In genomic region chr1:154696001-154696400, GRCh38 we compare ENCODE assay signal across 16 cellular contexts.
DNase-seq lines count a peak whose midpoint lies in the region; ATAC-seq and TF ChIP-seq lines count a peak whose summit lies in the region.
"Had no signal": no experiment of that assay in that cellular context is flagged by ENCODE, and none has a peak within 500 bp of the region (broad histone marks: within the 10 kb centered on the region; RNA-seq: fewer than 3 reads in every experiment).

No MANE protein-coding gene starts in this region.

- no peaks in the 10 kb centered on the region for H4K20me1 ChIP-seq in IMR-90 (ENCODE audit: insufficient read depth, low read length)

- peak; percentile 27 for TF ChIP-seq RAD21 in IMR-90 (IDR thresholded peaks at IDR 0.05; ENCODE audit: low read length)

- H3K36me3 ChIP-seq in BJ (ENCODE audit: control insufficient read depth, insufficient read depth, low read length) (no peaks in the 10 kb centered on the region), IMR-90 (ENCODE audit: control insufficient read depth, insufficient read depth, low read length) (no peaks in the 10 kb centered on the region), mesendoderm (ENCODE audit: control insufficient read depth, insufficient read depth, low read length) (no peaks in the 10 kb centered on the region)
- H3K36me3 ChIP-seq: SJSA1 had no signal

- H3K18ac ChIP-seq in IMR-90 (ENCODE audit: low read depth, low read length) (no peak overlapping the region), mesendoderm (ENCODE audit: low read length) (no peak overlapping the region)

- H2AK5ac ChIP-seq in IMR-90 (ENCODE audit: low read depth, low read length) (no peak overlapping the region), mesendoderm (ENCODE audit: low read length) (no peak overlapping the region)

- H4K5ac ChIP-seq in IMR-90 (ENCODE audit: low read depth, low read length) (no peak overlapping the region), mesendoderm (ENCODE audit: low read length) (no peak overlapping the region)

- WGBS in IMR-90 (ENCODE audit: extremely low coverage in 2 of 2, insufficient read length in 1 of 2), 2 experiments = no CpG with 5 or more reads among the region's 2 CpGs
- WGBS in mesendoderm (ENCODE audit: extremely low coverage, insufficient coverage, low lambda C conversion rate) = no CpG with 5 or more reads among the region's 2 CpGs

- in situ Hi-C loops in IMR-90 (cut with MboI; ENCODE audit: low sequenced_read_pairs) = no loop called here
- in situ Hi-C loops in GM13977 (cut with MboI; ENCODE audit: low pct_unique_long_range_greater_than_20kb, low sequenced_read_pairs, unreplicated experiment) = no loop called here

- no peak overlapping the region for H3K4me2 ChIP-seq in IMR-90 (ENCODE audit: low read depth, low read length)
- no peak overlapping the region for H3K4me2 ChIP-seq in mesendoderm (ENCODE audit: low read length)

- intact Hi-C loops in IMR-90 (cut with micrococcal nuclease) = loop anchor here (10.0 kb wide), 2 partner anchors 69 to 179 kb away; partner anchors contain the start of gene KCNN3
- intact Hi-C loops in CD4-positive, alpha-beta T cell (cut with DNase I, micrococcal nuclease) = no loop called here

- no peaks in the 10 kb centered on the region for H3K36me3 Mint-ChIP-seq in brain
- no peaks in the 10 kb centered on the region for H3K36me3 Mint-ChIP-seq in CD4-positive, alpha-beta T cell (ENCODE audit: low read depth)
- H3K36me3 Mint-ChIP-seq: memory B cell had no signal

- H3K4ac ChIP-seq in IMR-90 (ENCODE audit: low read depth, low read length) (no peak overlapping the region), mesendoderm (ENCODE audit: low read depth, low read length) (no peak overlapping the region)

- POLR2A ChIA-PET in BJ (lab: Charles Lee) = no interaction called here
- POLR2A ChIA-PET in IMR-90 (lab: Charles Lee; ENCODE audit: unreplicated experiment) = no interaction called here
- POLR2A ChIA-PET in CD4-positive, alpha-beta T cell (lab: Charles Lee) = no interaction called here

- H3K4me3 Mint-ChIP-seq in brain = no peak overlapping the region
- H3K4me3 Mint-ChIP-seq in CD4-positive, alpha-beta T cell = no peak overlapping the region
- H3K4me3 Mint-ChIP-seq: memory B cell had no signal

- H3K27me3 ChIP-seq in BJ (ENCODE audit: control insufficient read depth, insufficient read depth, low read length) (peaks cover 4% of the 10 kb centered on the region), IMR-90 (ENCODE audit: control insufficient read depth, insufficient read depth, low read length) (peaks cover 33% of the 10 kb centered on the region), mesendoderm (ENCODE audit: insufficient read depth, low read length, poor library complexity) (no peaks in the 10 kb centered on the region)
- H3K27me3 ChIP-seq in CD4-positive, alpha-beta T cell (ENCODE audit: control insufficient read depth, insufficient read depth, low read length) = peaks cover 5% of the 10 kb centered on the region

- peaks cover 3% of the 10 kb centered on the region for H3K27me3 Mint-ChIP-seq in brain
- peaks cover 5% of the 10 kb centered on the region for H3K27me3 Mint-ChIP-seq in CD4-positive, alpha-beta T cell

- no peaks in the 10 kb centered on the region for H3K9me1 ChIP-seq in IMR-90 (ENCODE audit: insufficient read depth, low read length)

- no peaks in the 10 kb centered on the region for H3K79me1 ChIP-seq in IMR-90 (ENCODE audit: low read depth in 1 of 2, low read length in 2 of 2)
- no peaks in the 10 kb centered on the region for H3K79me1 ChIP-seq in mesendoderm (ENCODE audit: low read length)

- no peak overlapping the region for H2BK120ac ChIP-seq in IMR-90 (ENCODE audit: low read depth, low read length)
- no peak overlapping the region for H2BK120ac ChIP-seq in mesendoderm (ENCODE audit: low read depth, low read length)

- dilution Hi-C loops in IMR-90 (cut with HindIII; ENCODE audit: low sequenced_read_pairs, unreplicated experiment) = no loop called here

- BruUV-seq in IMR-90 (replicated peaks; lab: Mats Ljungman, UMichigan) = no TSS peak

- CTCF ChIA-PET in BJ (lab: Yijun Ruan, JAX) = interaction anchor here (1.4 kb wide), 1 partner anchor 10 kb away, joined by 4 read pairs; no protein-coding TSS in a partner anchor
- CTCF ChIA-PET in IMR-90 (lab: Yijun Ruan, JAX) = no interaction called here
- CTCF ChIA-PET in CD4-positive, alpha-beta T cell (lab: Charles Lee) = interaction anchor here (1.4 kb wide), 1 partner anchor 64 kb away, joined by 3 read pairs; no protein-coding TSS in a partner anchor

- H3K27ac Mint-ChIP-seq in brain = peak overlapping the region in 2 of 5 experiments; percentile 36 to 59
- H3K27ac Mint-ChIP-seq in CD4-positive, alpha-beta T cell = no peak overlapping the region
- H3K27ac Mint-ChIP-seq: memory B cell had no signal

- no peaks in the 10 kb centered on the region for H3K4me1 ChIP-seq in IMR-90 (ENCODE audit: control insufficient read depth, insufficient read depth, low read length)
- no peaks in the 10 kb centered on the region for H3K4me1 ChIP-seq in mesendoderm (ENCODE audit: control insufficient read depth, low read depth, low read length)
- H3K4me1 ChIP-seq: SJSA1 had no signal

- H3K4me3 ChIP-seq in BJ (ENCODE audit: low read depth, low read length) (no peak overlapping the region), IMR-90 (ENCODE audit: insufficient read depth, low read depth, low read length) (no peak overlapping the region), mesendoderm (ENCODE audit: low read length) (no peak overlapping the region)
- H3K4me3 ChIP-seq: coronary artery, SJSA1 had no signal

- no peak overlapping the region for H4K91ac ChIP-seq in IMR-90 (ENCODE audit: insufficient read depth, low read depth, low read length)

- H3K9me3 ChIP-seq in IMR-90 (ENCODE audit: control insufficient read depth, insufficient read depth, low read length) = no peaks in the 10 kb centered on the region
- no peaks in the 10 kb centered on the region for H3K9me3 ChIP-seq in CD4-positive, alpha-beta T cell (ENCODE audit: control insufficient read depth, low read length)
- H3K9me3 ChIP-seq: SJSA1 had no signal

- DNase-seq in BJ (ENCODE audit: low read depth) (no peak), IMR-90 (no peak), mesendoderm (peak; percentile 16), GM13977 (ENCODE audit: low spot score) (no peak)
- no peak for DNase-seq in CD4-positive, alpha-beta T cell
- no peak for DNase-seq in stimulated activated naive CD8-positive, alpha-beta T cell treated with anti-CD3 and anti-CD28 coated beads, Interleukin-15, Interleukin-2, amounts not matched to agents 100 U/mL and 50 U/mL, for 24 hours
- DNase-seq: activated CD4-positive, alpha-beta T cell treated with anti-CD3 and anti-CD28 coated beads for 4 hours; activated gamma-delta T cell treated with Interleukin-2 at 50 U/mL for 16 hours; DMS79 treated with DMSO at 0.1 percent for 48 hours; NCI-H774; stimulated activated CD4-positive, alpha-beta T cell treated with anti-CD3 and anti-CD28 coated beads, Interleukin-4, amount 100 ng/mL, for 4 hours had no signal

- H2BK20ac ChIP-seq in IMR-90 (ENCODE audit: low read depth, low read length) = no peak overlapping the region

- H2BK5ac ChIP-seq in IMR-90 (ENCODE audit: low read depth, low read length, poor library complexity, severe bottlenecking) (no peak overlapping the region), mesendoderm (ENCODE audit: low read length) (no peak overlapping the region)

- no peak overlapping the region for H3K23ac ChIP-seq in IMR-90 (ENCODE audit: low read depth, low read length)
- no peak overlapping the region for H3K23ac ChIP-seq in mesendoderm (ENCODE audit: low read length)

- H2BK15ac ChIP-seq in IMR-90 (ENCODE audit: low read depth, low read length) (no peak overlapping the region), mesendoderm (replicated peaks; ENCODE audit: low read depth) (no peak overlapping the region)

- H3K27ac ChIP-seq in IMR-90 (ENCODE audit: insufficient read depth, low read length) (no peak overlapping the region), mesendoderm (ENCODE audit: low read depth, low read length) (no peak overlapping the region)
- H3K27ac ChIP-seq in CD4-positive, alpha-beta T cell (ENCODE audit: low read depth, low read length) = no peak overlapping the region
- H3K27ac ChIP-seq: coronary artery, SJSA1 had no signal

- H4K8ac ChIP-seq in IMR-90 (ENCODE audit: low read depth in 2 of 2, low read length in 2 of 2) (no peak overlapping the region), mesendoderm (ENCODE audit: low read depth, low read length) (no peak overlapping the region)

- H3K9me3 Mint-ChIP-seq in brain = no peaks in the 10 kb centered on the region
- H3K9me3 Mint-ChIP-seq in CD4-positive, alpha-beta T cell = no peaks in the 10 kb centered on the region
- H3K9me3 Mint-ChIP-seq: memory B cell had no signal

- TF ChIP-seq CTCF in BJ (IDR thresholded peaks at IDR 0.05; ENCODE audit: insufficient read depth, low read depth, low read length) = peak; percentile 30; the same call in 1 of the 2 replicates
- peak; percentile 36 for TF ChIP-seq CTCF in IMR-90 (conservative IDR thresholded peaks at IDR 0.05; ENCODE audit: low read depth, low read length)
- TF ChIP-seq CTCF in brain (conservative IDR thresholded peaks at IDR 0.05) = peak; percentile 32 to 34
- no peak for TF ChIP-seq CTCF in CD4-positive, alpha-beta T cell (IDR thresholded peaks at IDR 0.05)
- no peak for TF ChIP-seq CTCF in GM13977 (IDR thresholded peaks at IDR 0.05; ENCODE audit: extremely low read depth, insufficient read depth, missing control alignments)

- H3K14ac ChIP-seq in IMR-90 (replicated peaks; ENCODE audit: low read depth, low read length) = no peak overlapping the region

- no peaks in the 10 kb centered on the region for H3K79me2 ChIP-seq in mesendoderm (ENCODE audit: control insufficient read depth, insufficient read depth, low read length)

- H3K9ac ChIP-seq in IMR-90 (ENCODE audit: low read depth, low read length) (no peak overlapping the region), mesendoderm (ENCODE audit: low read length) (no peak overlapping the region)

- H3K56ac ChIP-seq in IMR-90 (ENCODE audit: extremely low read depth, insufficient read depth, low read length) (no peak overlapping the region), mesendoderm (ENCODE audit: low read length) (no peak overlapping the region)

- H3K4me1 Mint-ChIP-seq in brain = peaks cover 28% of the 10 kb centered on the region
- no peaks in the 10 kb centered on the region for H3K4me1 Mint-ChIP-seq in CD4-positive, alpha-beta T cell (ENCODE audit: low read depth)
- H3K4me1 Mint-ChIP-seq: memory B cell had no signal

- H2AFZ ChIP-seq in IMR-90 (replicated peaks; ENCODE audit: low read length, poor library complexity) = no peak overlapping the region

- no peak for TF ChIP-seq POLR2A in IMR-90 (IDR thresholded peaks at IDR 0.05; ENCODE audit: low read depth, low read length)

- ATAC-seq in IMR-90 (ENCODE audit: low read depth) (no peak), GM18870 (IDR thresholded peaks at IDR 0.05; ENCODE audit: unreplicated experiment) (no peak)
- ATAC-seq in CD4-positive, alpha-beta T cell (ENCODE audit: poor library complexity) = no peak
- no peak for ATAC-seq in stimulated activated naive CD8-positive, alpha-beta T cell treated with anti-CD3 and anti-CD28 coated beads, Interleukin-15, Interleukin-2, amounts not matched to agents 100 U/mL and 50 U/mL, for 24 hours

- no peak overlapping the region for H2AK9ac ChIP-seq in IMR-90 (replicated peaks; ENCODE audit: low read depth, low read length, poor library complexity)

Comparison
In these comparisons a context has a peak if more than half of its experiments do, and no peak if none do; other contexts are left out.
1. CTCF ChIP-seq: peak in BJ (single experiment), IMR-90 (single experiment) and brain (2 of 2); none in CD4-positive, alpha-beta T cell (single experiment) and GM13977 (single experiment).